20 cellular contexts compared by ENCODE assay signal in the genomic region with DNA sequence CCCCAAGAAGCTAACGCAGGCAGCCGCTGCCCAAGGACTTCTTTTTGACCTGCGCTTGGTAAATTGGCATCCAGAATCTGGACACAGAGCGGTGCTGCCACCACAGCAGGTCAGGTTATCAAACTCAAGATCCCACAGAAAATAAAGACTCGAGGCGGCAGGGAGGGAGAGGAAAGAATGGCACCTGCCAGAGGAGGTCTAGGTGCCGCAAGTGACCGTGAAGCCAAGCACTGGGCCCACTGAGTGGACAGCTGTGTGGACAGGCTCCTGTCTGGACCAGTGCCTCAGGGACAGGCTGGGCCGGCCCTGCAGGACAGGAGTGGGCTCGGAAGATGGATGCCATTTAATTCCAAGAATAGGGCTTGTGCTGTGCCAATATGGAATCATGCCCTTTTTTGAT.
"Had no signal": no experiment of that assay in that cellular context is flagged by ENCODE, and none has a peak within 500 bp of the region (broad histone marks: within the 10 kb centered on the region; RNA-seq: fewer than 3 reads in every experiment).

No MANE protein-coding gene starts in this region.

- ATAC-seq: foreskin keratinocyte; left ventricle myocardium superior; lower lobe of right lung; sciatic nerve; stimulated activated memory B cell treated with anti-CD40 and anti-IgM and Interleukin-4, amounts not matched to agents 10 μg/mL and 1 μg/mL and 100 μg/mL, for 72 hours; stimulated activated naive CD8-positive, alpha-beta T cell treated with anti-CD3 and anti-CD28 coated beads, Interleukin-15, Interleukin-2, amounts not matched to agents 100 U/mL and 50 U/mL, for 24 hours had no signal

- DNase-seq: caudate nucleus; effector memory CD4-positive, alpha-beta T cell; foreskin keratinocyte; glutamatergic neuron; left ventricle myocardium superior; lower lobe of right lung; naive B cell; stimulated activated CD4-positive, alpha-beta T cell treated with anti-CD3 and anti-CD28 coated beads, Interleukin-2, amount 100 ng/mL, for 24 hours; stimulated activated CD4-positive, alpha-beta T cell treated with anti-CD3 and anti-CD28 coated beads, Interleukin-4, amount 100 ng/mL, for 4 hours; stimulated activated naive CD8-positive, alpha-beta T cell treated with anti-CD3 and anti-CD28 coated beads, Interleukin-15, Interleukin-2, amounts not matched to agents 100 U/mL and 50 U/mL, for 24 hours; substantia nigra; testis; tibial artery; upper lobe of left lung had no signal

- H3K4me3 Mint-ChIP-seq: naive B cell; stimulated activated memory B cell treated with anti-CD40 and anti-IgM and Interleukin-4, amounts not matched to agents 10 μg/mL and 1 μg/mL and 100 μg/mL, for 72 hours had no signal

- H3K4me3 ChIP-seq: esophagus muscularis mucosa, lower lobe of right lung, prostate gland, right atrium auricular region, smooth muscle cell, testis, tibial artery, upper lobe of left lung had no signal

- H3K27ac Mint-ChIP-seq: stimulated activated memory B cell treated with anti-CD40 and anti-IgM and Interleukin-4, amounts not matched to agents 10 μg/mL and 1 μg/mL and 100 μg/mL, for 72 hours had no signal

- H3K27me3 Mint-ChIP-seq: naive B cell; stimulated activated memory B cell treated with anti-CD40 and anti-IgM and Interleukin-4, amounts not matched to agents 10 μg/mL and 1 μg/mL and 100 μg/mL, for 72 hours had no signal

- H3K4me1 ChIP-seq: foreskin keratinocyte, lower lobe of right lung, prostate gland, testis had no signal

- H3K27me3 ChIP-seq: esophagus muscularis mucosa, foreskin keratinocyte, right atrium auricular region, testis, upper lobe of left lung had no signal

- H3K9me3 Mint-ChIP-seq: naive B cell; stimulated activated memory B cell treated with anti-CD40 and anti-IgM and Interleukin-4, amounts not matched to agents 10 μg/mL and 1 μg/mL and 100 μg/mL, for 72 hours had no signal

- H3K27ac ChIP-seq: esophagus muscularis mucosa, foreskin keratinocyte, lower lobe of right lung, prostate gland, right atrium auricular region, testis, tibial artery, upper lobe of left lung had no signal

- H3K9me3 ChIP-seq: esophagus muscularis mucosa, lower lobe of right lung, prostate gland, right atrium auricular region, testis, tibial artery, upper lobe of left lung had no signal

- H3K36me3 ChIP-seq: esophagus muscularis mucosa, prostate gland, right atrium auricular region, tibial artery, upper lobe of left lung had no signal
